Comparison of ENCODE assay signal across 9 cellular contexts in the genomic region with DNA sequence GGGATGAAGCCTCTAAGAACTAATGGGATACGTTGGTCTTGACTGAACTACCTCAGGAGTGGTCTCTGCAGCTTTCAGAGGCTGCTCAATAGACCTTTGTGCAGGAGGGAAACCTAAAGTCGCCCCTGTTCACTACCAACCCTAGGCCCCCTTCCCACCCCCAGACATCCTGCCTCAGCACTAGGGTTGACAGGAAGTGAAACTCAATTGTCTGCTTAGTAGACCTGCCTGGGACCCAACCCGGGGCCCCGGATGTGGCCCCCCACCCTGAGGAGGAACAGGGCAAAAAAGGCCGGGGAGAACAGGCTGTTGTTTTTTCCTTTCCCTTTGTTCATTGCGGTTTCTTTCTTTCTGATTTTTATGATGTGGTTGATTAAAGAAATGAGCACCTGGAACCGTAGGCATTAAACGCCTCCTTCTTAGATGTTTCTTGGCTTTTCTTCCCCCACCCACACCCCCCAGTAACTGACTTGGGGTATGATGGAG. TPM values are rescaled to one million over a fixed set of nuclear protein-coding genes. Genes with fewer than 3 reads are reported as not detected.
DNase-seq lines count a peak whose midpoint lies in the region; ATAC-seq, FAIRE-seq and TF ChIP-seq lines count a peak whose summit lies in the region.
"Had no signal": no experiment of that assay in that cellular context is flagged by ENCODE, and none has a peak within 500 bp of the region (broad histone marks: within the 10 kb centered on the region; RNA-seq: fewer than 3 reads in every experiment).

No MANE protein-coding gene starts in this region.

- dilution Hi-C loops in keratinocyte (cut with MboI; ENCODE audit: extremely low pct_ligation_motif_present, low sequenced_read_pairs), result no loop called here

- peaks cover 34% of the 10 kb centered on the region for H3F3A ChIP-seq in SK-N-SH (replicated peaks; ENCODE audit: insufficient read depth)

- peak overlapping the region; percentile 98 to 100 (median 98) for H3K27ac Mint-ChIP-seq in IgD-negative memory B cell

- no peaks in the 10 kb centered on the region for H3K9me1 ChIP-seq in keratinocyte (ENCODE audit: control insufficient read depth, extremely low read depth, insufficient read depth, low read length)

- TF ChIP-seq EP300 in SK-N-SH (IDR thresholded peaks at IDR 0.05; ENCODE audit: borderline replicate concordance in 1 of 2, low read depth in 1 of 2, low read length in 1 of 2), result no peak

- peak overlapping the region; percentile 15; the same call in 1 of the 2 replicates for H3K9ac ChIP-seq in SK-N-SH
- H3K9ac ChIP-seq in keratinocyte (ENCODE audit: control insufficient read depth, extremely low read depth, insufficient read depth, low read length), result peak overlapping the region; percentile 86

- H3K79me2 ChIP-seq in SK-N-SH (ENCODE audit: insufficient read depth) (peaks cover 71% of the 10 kb centered on the region), keratinocyte (ENCODE audit: control insufficient read depth, insufficient read depth, low read length) (peaks cover 52% of the 10 kb centered on the region)

- H3K9me2 ChIP-seq in SK-N-SH, result no peaks in the 10 kb centered on the region

- no peak overlapping the region for H3K27ac ChIP-seq in SK-N-SH (ENCODE audit: low read depth in 2 of 2, low read length in 1 of 2)
- H3K27ac ChIP-seq in keratinocyte (ENCODE audit: control insufficient read depth, insufficient read depth, low read length), result peak overlapping the region; percentile 91

- H3K9me3 Mint-ChIP-seq in IgD-negative memory B cell, result no peaks in the 10 kb centered on the region

- H2AFZ ChIP-seq in SK-N-SH (ENCODE audit: low read depth) (no peak overlapping the region), keratinocyte (ENCODE audit: control insufficient read depth, low read length) (peak overlapping the region; percentile 51)

- POLR2A ChIA-PET in SK-N-SH (lab: Yijun Ruan, JAX), result interaction anchor here (4.2 kb wide), 1 partner anchor 99 kb away, joined by 39 read pairs; a partner anchor contains a TSS

- H4K20me1 ChIP-seq in SK-N-SH (ENCODE audit: insufficient read depth) (no peaks in the 10 kb centered on the region), keratinocyte (ENCODE audit: control insufficient read depth, extremely low read depth, insufficient read depth, low read length) (no peaks in the 10 kb centered on the region)

- no peak overlapping the region for H3K4me3 ChIP-seq in SK-N-SH (ENCODE audit: low read depth in 2 of 2, low read length in 1 of 2)
- peak overlapping the region in 2 of 3 experiments; percentile 2 to 17 for H3K4me3 ChIP-seq in keratinocyte (ENCODE audit: control insufficient read depth in 2 of 3, extremely low read depth in 1 of 3, insufficient read depth in 2 of 3, low read depth in 1 of 3, low read length in 3 of 3)

- H3K36me3 ChIP-seq in SK-N-SH (replicated peaks in 1 of 2; ENCODE audit: control insufficient read depth in 1 of 2, insufficient read depth in 2 of 2, low read length in 1 of 2) (no peaks in the 10 kb centered on the region), keratinocyte (ENCODE audit: control insufficient read depth in 2 of 2, extremely low read depth in 1 of 2, insufficient read depth in 2 of 2, low read length in 2 of 2) (peaks cover 2 to 13% of the 10 kb centered on the region in 2 experiments)

- ATAC-seq in SK-N-SH treated with all-trans-retinoic acid at 6 μM for 48 hours, result no peak

- H3K4me3 Mint-ChIP-seq in IgD-negative memory B cell, result peak overlapping the region; percentile 90 to 100 (median 98)

- no peaks in the 10 kb centered on the region for H3K27me3 Mint-ChIP-seq in IgD-negative memory B cell

- H3K4me1 ChIP-seq in SK-N-SH (ENCODE audit: control insufficient read depth in 1 of 2, insufficient read depth in 2 of 2, low read depth in 1 of 2, low read length in 1 of 2) (peaks cover 29 to 42% of the 10 kb centered on the region in 2 experiments; a peak in 3 of 4 replicates), keratinocyte (ENCODE audit: control insufficient read depth, extremely low read depth, insufficient read depth, low read length) (peaks cover 39% of the 10 kb centered on the region)

- H3K9me3 ChIP-seq in SK-N-SH, result no peaks in the 10 kb centered on the region
- no peaks in the 10 kb centered on the region for H3K9me3 ChIP-seq in keratinocyte (ENCODE audit: control insufficient read depth, low read depth, low read length)

- TF ChIP-seq CTCF in SK-N-SH (IDR thresholded peaks at IDR 0.05) (no peak), keratinocyte (optimal IDR thresholded peaks at IDR 0.05 in 1 of 3, IDR thresholded peaks at IDR 0.05 in 1 of 3, conservative IDR thresholded peaks at IDR 0.05 in 1 of 3; ENCODE audit: extremely low read depth in 1 of 3, insufficient read depth in 2 of 3, low read length in 3 of 3) (no peak)

- H3K4me2 ChIP-seq in SK-N-SH (no peak overlapping the region), keratinocyte (ENCODE audit: control insufficient read depth, extremely low read depth, insufficient read depth, low read depth, low read length) (peak overlapping the region; percentile 94)

- H3K27me3 ChIP-seq in SK-N-SH (ENCODE audit: insufficient read depth), result no peaks in the 10 kb centered on the region
- no peaks in the 10 kb centered on the region for H3K27me3 ChIP-seq in keratinocyte (ENCODE audit: control insufficient read depth, extremely low read depth, insufficient read depth, low read length)

- WGBS in SK-N-SH (ENCODE audit: low lambda C conversion rate), result 81% methylated on average over 8 of the region's 8 CpGs

- no peak for TF ChIP-seq RAD21 in SK-N-SH (IDR thresholded peaks at IDR 0.05; ENCODE audit: low read length)

- DNase-seq in SK-N-SH (no peak), keratinocyte (ENCODE audit: low read depth, low spot score) (no peak), A172 (ENCODE audit: low spot score) (no peak), NCI-H1417 (lab: John Stamatoyannopoulos, UW) (no peak)
- DNase-seq in activated CD8-positive, alpha-beta memory T cell treated with anti-CD3 and anti-CD28 coated beads, Interleukin-2, amount 50 U/mL, for 1 hour (ENCODE audit: extremely low read depth), result peak; percentile 67
- DNase-seq in stimulated activated CD8-positive, alpha-beta memory T cell treated with anti-CD3 and anti-CD28 coated beads, Interleukin-2, amount 100 ng/mL, for 1 hour (ENCODE audit: low read depth in 2 of 2), result peak; percentile 35 to 61

- CTCF ChIA-PET in SK-N-SH (lab: Yijun Ruan, JAX), result interaction anchor here (0.9 to 6.4 kb wide), 8 partner anchors 10 to 191 kb away, joined by 3 to 51 read pairs (median 16); a partner anchor contains a TSS

- H3K4me1 Mint-ChIP-seq in IgD-negative memory B cell, result peaks cover 48 to 52% (median 50%) of the 10 kb centered on the region in 3 donors

- FAIRE-seq in keratinocyte (lab: Jason Lieb, UNC), result no peak
- FAIRE-seq: bronchial epithelial cell had no signal

- H3K36me3 Mint-ChIP-seq in IgD-negative memory B cell, result no peaks in the 10 kb centered on the region

RNA-seq across cellular contexts. Expression of a gene that starts 1.6 kb away (rescaled TPM):
- polyA plus RNA-seq in SK-N-SH (2012; rRNA removed) (74.6 and 75.9 TPM in 2 replicates), IgD-negative memory B cell (114 TPM), keratinocyte (161 to 263 TPM (median 174 TPM) in 3 replicates)
- polyA plus RNA-seq in SK-N-SH (2012; cell fraction: cytosol; rRNA removed), result 47.2 and 52.0 TPM in 2 replicates
- 213 and 244 TPM in 2 replicates for polyA plus RNA-seq in SK-N-SH (2012; cell fraction: nucleus; rRNA removed)
- 268 TPM for polyA plus RNA-seq in keratinocyte (2011; ENCODE audit: low read depth)
- polyA plus RNA-seq in keratinocyte (2011; cell fraction: cytosol; rRNA removed), result 161 and 169 TPM in 2 replicates
- 591 and 684 TPM in 2 replicates for polyA plus RNA-seq in keratinocyte (2011; cell fraction: nucleus; rRNA removed)
- 207 and 259 TPM in 2 replicates for polyA plus RNA-seq in keratinocyte (2012; ENCODE audit: low replicate concordance)
- polyA minus RNA-seq in keratinocyte, result 217 to 364 TPM (median 266 TPM) in 3 replicates
- 149 TPM for polyA minus RNA-seq in keratinocyte (2011; cell fraction: cytosol; rRNA and poly(A)+ RNA removed)
- 177 and 285 TPM in 2 replicates for polyA minus RNA-seq in keratinocyte (2011; cell fraction: nucleus; rRNA and poly(A)+ RNA removed)
- total RNA-seq in A172 (2014; rRNA removed; shearing (Covaris generic)), result 33.4 and 42.9 TPM in 2 replicates

RNA-seq across cellular contexts. Expression of a gene that starts 1.7 kb away (rescaled TPM):
- 36.0 and 36.3 TPM in 2 replicates for polyA plus RNA-seq in SK-N-SH (2012; rRNA removed)
- polyA plus RNA-seq in SK-N-SH (2012; cell fraction: cytosol; rRNA removed), result 39.3 and 40.9 TPM in 2 replicates
- polyA plus RNA-seq in SK-N-SH (2012; cell fraction: nucleus; rRNA removed), result 16.7 and 21.0 TPM in 2 replicates
- 76.5 TPM for polyA plus RNA-seq in IgD-negative memory B cell
- 43.6 to 63.4 TPM (median 61.6 TPM) in 3 replicates for polyA plus RNA-seq in keratinocyte
- 30.7 TPM for polyA plus RNA-seq in keratinocyte (2011; ENCODE audit: low read depth)
- polyA plus RNA-seq in keratinocyte (2011; cell fraction: cytosol; rRNA removed), result 53.4 and 60.0 TPM in 2 replicates
- 30.7 and 33.5 TPM in 2 replicates for polyA plus RNA-seq in keratinocyte (2011; cell fraction: nucleus; rRNA removed)
- 27.5 and 45.0 TPM in 2 replicates for polyA plus RNA-seq in keratinocyte (2012; ENCODE audit: low replicate concordance)
- polyA minus RNA-seq in keratinocyte, result 17.1 to 27.9 TPM (median 19.2 TPM) in 3 replicates
- 29.0 TPM for polyA minus RNA-seq in keratinocyte (2011; cell fraction: cytosol; rRNA and poly(A)+ RNA removed)
- polyA minus RNA-seq in keratinocyte (2011; cell fraction: nucleus; rRNA and poly(A)+ RNA removed), result 9.0 and 14.3 TPM in 2 replicates
- 37.0 and 52.5 TPM in 2 replicates for total RNA-seq in A172 (2014; rRNA removed; shearing (Covaris generic))

RNA-seq across cellular contexts. Expression of a gene that starts 36.5 kb away (rescaled TPM):
- polyA plus RNA-seq in SK-N-SH (2012; rRNA removed), result 1.8 and 2.7 TPM in 2 replicates
- polyA plus RNA-seq in SK-N-SH (2012; cell fraction: cytosol; rRNA removed), result 0.60 and 0.79 TPM in 2 replicates
- polyA plus RNA-seq in SK-N-SH (2012; cell fraction: nucleus; rRNA removed), result 5.4 and 5.5 TPM in 2 replicates
- 1.1 TPM for polyA plus RNA-seq in IgD-negative memory B cell
- 1.3 to 2.1 TPM (median 1.4 TPM) in 3 replicates for polyA plus RNA-seq in keratinocyte
- polyA plus RNA-seq in keratinocyte (2011; ENCODE audit: low read depth), result 0.89 TPM
- 2.3 and 2.7 TPM in 2 replicates for polyA plus RNA-seq in keratinocyte (2011; cell fraction: cytosol; rRNA removed)
- polyA plus RNA-seq in keratinocyte (2011; cell fraction: nucleus; rRNA removed), result 2.9 and 3.1 TPM in 2 replicates
- 1.0 and 2.2 TPM in 2 replicates for polyA plus RNA-seq in keratinocyte (2012; ENCODE audit: low replicate concordance)
- polyA minus RNA-seq in keratinocyte, result 2.1 to 4.9 TPM (median 4.3 TPM) in 3 replicates
- 0.96 TPM for polyA minus RNA-seq in keratinocyte (2011; cell fraction: cytosol; rRNA and poly(A)+ RNA removed)
- 1.0 and 1.5 TPM in 2 replicates for polyA minus RNA-seq in keratinocyte (2011; cell fraction: nucleus; rRNA and poly(A)+ RNA removed)
- total RNA-seq in A172 (2014; rRNA removed; shearing (Covaris generic)), result 1.1 and 2.0 TPM in 2 replicates

RNA-seq across cellular contexts. Expression of a gene that starts 37.3 kb away (rescaled TPM):
- polyA plus RNA-seq in SK-N-SH (2012; rRNA removed) (34.7 and 43.3 TPM in 2 replicates), IgD-negative memory B cell (8.9 TPM), keratinocyte (34.3 to 49.3 TPM (median 47.3 TPM) in 3 replicates)
- polyA plus RNA-seq in SK-N-SH (2012; cell fraction: cytosol; rRNA removed), result 21.7 and 27.5 TPM in 2 replicates
- polyA plus RNA-seq in SK-N-SH (2012; cell fraction: nucleus; rRNA removed), result 81.1 and 115 TPM in 2 replicates
- polyA plus RNA-seq in keratinocyte (2011; ENCODE audit: low read depth), result 6.5 TPM
- polyA plus RNA-seq in keratinocyte (2011; cell fraction: cytosol; rRNA removed), result 24.9 and 27.4 TPM in 2 replicates
- polyA plus RNA-seq in keratinocyte (2011; cell fraction: nucleus; rRNA removed), result 42.3 and 56.9 TPM in 2 replicates
- 22.4 and 30.3 TPM in 2 replicates for polyA plus RNA-seq in keratinocyte (2012; ENCODE audit: low replicate concordance)
- 34.3 to 46.8 TPM (median 36.0 TPM) in 3 replicates for polyA minus RNA-seq in keratinocyte
- polyA minus RNA-seq in keratinocyte (2011; cell fraction: cytosol; rRNA and poly(A)+ RNA removed), result 15.5 TPM
- polyA minus RNA-seq in keratinocyte (2011; cell fraction: nucleus; rRNA and poly(A)+ RNA removed), result 14.0 and 18.6 TPM in 2 replicates
- 91.6 and 100 TPM in 2 replicates for total RNA-seq in A172 (2014; rRNA removed; shearing (Covaris generic))

RNA-seq across cellular contexts. Expression of a gene that starts 44.5 kb away (rescaled TPM):
- polyA plus RNA-seq in SK-N-SH (2012; rRNA removed) (54.0 and 79.4 TPM in 2 replicates), IgD-negative memory B cell (54.7 TPM), keratinocyte (132 to 162 TPM (median 138 TPM) in 3 replicates)
- polyA plus RNA-seq in SK-N-SH (2012; cell fraction: cytosol; rRNA removed), result 60.7 and 66.8 TPM in 2 replicates
- polyA plus RNA-seq in SK-N-SH (2012; cell fraction: nucleus; rRNA removed), result 40.9 and 67.0 TPM in 2 replicates
- polyA plus RNA-seq in keratinocyte (2011; ENCODE audit: low read depth), result 59.4 TPM
- polyA plus RNA-seq in keratinocyte (2011; cell fraction: cytosol; rRNA removed), result 144 and 200 TPM in 2 replicates
- polyA plus RNA-seq in keratinocyte (2011; cell fraction: nucleus; rRNA removed), result 135 and 138 TPM in 2 replicates
- polyA plus RNA-seq in keratinocyte (2012; ENCODE audit: low replicate concordance), result 72.8 and 76.8 TPM in 2 replicates
- polyA minus RNA-seq in keratinocyte, result 66.2 to 176 TPM (median 141 TPM) in 3 replicates
- polyA minus RNA-seq in keratinocyte (2011; cell fraction: cytosol; rRNA and poly(A)+ RNA removed), result 86.9 TPM
- 46.7 and 80.8 TPM in 2 replicates for polyA minus RNA-seq in keratinocyte (2011; cell fraction: nucleus; rRNA and poly(A)+ RNA removed)
- 47.8 and 50.1 TPM in 2 replicates for total RNA-seq in A172 (2014; rRNA removed; shearing (Covaris generic))

Comparison
In these comparisons a context has a peak if more than half of its experiments do, and no peak if none do; other contexts are left out.
1. DNase-seq: peak in activated CD8-positive, alpha-beta memory T cell treated with anti-CD3 and anti-CD28 coated beads, Interleukin-2, amount 50 U/mL, for 1 hour (single experiment) and stimulated activated CD8-positive, alpha-beta memory T cell treated with anti-CD3 and anti-CD28 coated beads, Interleukin-2, amount 100 ng/mL, for 1 hour (2 of 2); none in SK-N-SH (single experiment), keratinocyte (single experiment), A172 (single experiment) and NCI-H1417 (0 of 3).
2. H3K4me3 ChIP-seq: peak in keratinocyte (2 of 3); none in SK-N-SH (0 of 2).